ENCODE assay signal across 1 cellular context in the genomic region with DNA sequence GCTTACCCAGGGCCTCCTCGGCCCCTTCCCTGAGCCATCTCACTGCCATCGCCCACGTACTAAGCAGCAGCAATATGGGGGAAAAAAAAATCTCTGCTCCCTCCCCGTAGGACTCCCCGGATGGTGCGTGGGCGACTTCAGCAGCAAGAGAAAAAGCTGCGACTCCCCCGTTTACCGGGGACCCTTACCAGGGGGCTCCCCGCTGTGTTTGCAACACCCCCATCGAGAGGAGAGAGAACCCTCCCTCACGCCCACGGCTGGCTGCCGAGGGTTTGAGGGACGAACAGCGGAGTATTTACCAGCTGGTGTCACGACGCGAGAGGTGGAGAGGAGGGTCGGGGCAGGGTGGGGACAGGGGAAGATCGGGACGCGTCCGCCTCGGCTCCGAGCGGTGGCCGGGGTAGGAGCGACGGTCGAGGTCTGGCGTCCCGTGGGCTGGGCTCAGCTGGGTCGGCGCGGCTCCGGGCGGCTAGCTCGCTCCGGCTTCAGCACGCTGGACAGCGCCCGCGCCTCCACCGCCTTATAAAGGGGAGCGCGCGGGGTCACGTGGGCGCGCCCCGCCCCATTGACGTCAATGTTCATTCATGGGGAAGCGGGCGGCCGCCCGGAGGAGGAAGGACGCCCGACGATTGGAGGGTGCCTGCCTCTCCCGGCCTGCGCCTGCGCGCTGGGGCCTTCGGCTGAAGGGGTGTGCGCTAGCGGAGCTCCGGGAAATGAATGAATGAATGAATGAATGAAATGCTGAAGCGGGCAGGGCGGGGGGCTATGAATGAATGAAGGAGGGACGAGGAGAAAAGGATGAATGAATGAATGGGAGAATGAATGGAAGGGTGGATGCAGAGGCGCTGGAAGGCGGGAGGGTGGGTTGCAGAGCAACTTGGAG.
A peak's percentile ranks its signal among the peaks of the same experiment; 100 is the strongest.
TF ChIP-seq lines count a peak whose summit lies in the region.

Gene VGF, minus strand, starts transcription at position 495 of the 883 bp plus-strand sequence. CDS start 726 bp downstream, outside the sequence.

TF ChIP-seq in K562, 482 proteins besides CTCF, POLR2A, EP300 and RAD21 (continued from another document and continues in another):
- TF ChIP-seq ZMIZ1 (IDR thresholded peaks at IDR 0.05; ENCODE audit: low read depth in 2 of 2, low read length in 2 of 2), result no peak
- no peak for TF ChIP-seq NELFE (IDR thresholded peaks at IDR 0.05; ENCODE audit: insufficient read depth, insufficient read length)
- TF ChIP-seq NFE2L1 (tag; IDR thresholded peaks at IDR 0.05; ENCODE audit: borderline replicate concordance, low read depth), result no peak
- no peak for TF ChIP-seq CBFB (CRISPR knock-in tag; IDR thresholded peaks at IDR 0.05)
- no peak for TF ChIP-seq ZNF780A (CRISPR knock-in tag; IDR thresholded peaks at IDR 0.05)
- TF ChIP-seq ZNF583 (CRISPR knock-in tag; IDR thresholded peaks at IDR 0.05), result peak; percentile 68; the same call in 1 of the 2 replicates
- TF ChIP-seq, protein P1, sequence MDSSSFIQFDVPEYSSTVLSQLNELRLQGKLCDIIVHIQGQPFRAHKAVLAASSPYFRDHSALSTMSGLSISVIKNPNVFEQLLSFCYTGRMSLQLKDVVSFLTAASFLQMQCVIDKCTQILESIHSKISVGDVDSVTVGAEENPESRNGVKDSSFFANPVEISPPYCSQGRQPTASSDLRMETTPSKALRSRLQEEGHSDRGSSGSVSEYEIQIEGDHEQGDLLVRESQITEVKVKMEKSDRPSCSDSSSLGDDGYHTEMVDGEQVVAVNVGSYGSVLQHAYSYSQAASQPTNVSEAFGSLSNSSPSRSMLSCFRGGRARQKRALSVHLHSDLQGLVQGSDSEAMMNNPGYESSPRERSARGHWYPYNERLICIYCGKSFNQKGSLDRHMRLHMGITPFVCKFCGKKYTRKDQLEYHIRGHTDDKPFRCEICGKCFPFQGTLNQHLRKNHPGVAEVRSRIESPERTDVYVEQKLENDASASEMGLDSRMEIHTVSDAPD (CRISPR knock-in tag; IDR thresholded peaks at IDR 0.05), result no peak
- no peak for TF ChIP-seq ZNF57 (CRISPR knock-in tag; IDR thresholded peaks at IDR 0.05)
- TF ChIP-seq ZNF224 (CRISPR knock-in tag; IDR thresholded peaks at IDR 0.05), result peak; percentile 94
- peak; percentile 0 for TF ChIP-seq SP2 (IDR thresholded peaks at IDR 0.05; ENCODE audit: extremely low read depth, low read depth, low read length, poor library complexity, severe bottlenecking)
- peak; percentile 83; the same call in 1 of the 2 replicates for TF ChIP-seq ZNF584 (CRISPR knock-in tag; IDR thresholded peaks at IDR 0.05; ENCODE audit: low read depth)
- no peak for TF ChIP-seq ZNF121 (CRISPR knock-in tag; conservative IDR thresholded peaks at IDR 0.05)
- peak; percentile 87 for TF ChIP-seq NCOA1 (IDR thresholded peaks at IDR 0.05; ENCODE audit: low read depth)
- TF ChIP-seq ZBTB33 (CRISPR knock-in tag; IDR thresholded peaks at IDR 0.05), result peak; percentile 84
- TF ChIP-seq SETDB1 (IDR thresholded peaks at IDR 0.05; ENCODE audit: low read length), result no peak
- peak; percentile 73 for TF ChIP-seq ZBTB12 (CRISPR knock-in tag; IDR thresholded peaks at IDR 0.05)
- peak; percentile 66; the same call in 1 of the 2 replicates for TF ChIP-seq MYC (IDR thresholded peaks at IDR 0.05; ENCODE audit: low read depth, low read length)
- TF ChIP-seq MYC (CRISPR knock-in tag; IDR thresholded peaks at IDR 0.05; ENCODE audit: borderline replicate concordance, low read depth), result 0 out of 2 replicates have a peak, but pooled peaks have one; percentile 49
- TF ChIP-seq RFX7 (CRISPR knock-in tag; IDR thresholded peaks at IDR 0.05), result no peak
- peak; percentile 53; the same call in 1 of the 2 replicates for TF ChIP-seq ELF1 (tag; IDR thresholded peaks at IDR 0.05)
- TF ChIP-seq ZBTB17 (CRISPR knock-in tag; IDR thresholded peaks at IDR 0.05), result no peak
- peak in 1 of 2 experiments; percentile 94; a peak in 2 of 4 replicates for TF ChIP-seq TEAD1 (CRISPR knock-in tag; IDR thresholded peaks at IDR 0.05)
- TF ChIP-seq HBP1 (CRISPR knock-in tag; IDR thresholded peaks at IDR 0.05), result peak; percentile 94; the same call in 1 of the 2 replicates
- TF ChIP-seq ZNF347 (CRISPR knock-in tag; IDR thresholded peaks at IDR 0.05; ENCODE audit: low read depth), result no peak
- TF ChIP-seq SRF (CRISPR knock-in tag; IDR thresholded peaks at IDR 0.05), result peak in 1 of 2 experiments; percentile 96; a peak in 2 of 4 replicates
- TF ChIP-seq CUX1 (CRISPR knock-in tag; IDR thresholded peaks at IDR 0.05), result no peak
- no peak for TF ChIP-seq YBX1 (IDR thresholded peaks at IDR 0.05)
- TF ChIP-seq, protein P2, sequence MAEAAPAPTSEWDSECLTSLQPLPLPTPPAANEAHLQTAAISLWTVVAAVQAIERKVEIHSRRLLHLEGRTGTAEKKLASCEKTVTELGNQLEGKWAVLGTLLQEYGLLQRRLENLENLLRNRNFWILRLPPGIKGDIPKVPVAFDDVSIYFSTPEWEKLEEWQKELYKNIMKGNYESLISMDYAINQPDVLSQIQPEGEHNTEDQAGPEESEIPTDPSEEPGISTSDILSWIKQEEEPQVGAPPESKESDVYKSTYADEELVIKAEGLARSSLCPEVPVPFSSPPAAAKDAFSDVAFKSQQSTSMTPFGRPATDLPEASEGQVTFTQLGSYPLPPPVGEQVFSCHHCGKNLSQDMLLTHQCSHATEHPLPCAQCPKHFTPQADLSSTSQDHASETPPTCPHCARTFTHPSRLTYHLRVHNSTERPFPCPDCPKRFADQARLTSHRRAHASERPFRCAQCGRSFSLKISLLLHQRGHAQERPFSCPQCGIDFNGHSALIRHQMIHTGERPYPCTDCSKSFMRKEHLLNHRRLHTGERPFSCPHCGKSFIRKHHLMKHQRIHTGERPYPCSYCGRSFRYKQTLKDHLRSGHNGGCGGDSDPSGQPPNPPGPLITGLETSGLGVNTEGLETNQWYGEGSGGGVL (CRISPR knock-in tag; IDR thresholded peaks at IDR 0.05), result no peak
- TF ChIP-seq KAT8 (IDR thresholded peaks at IDR 0.05; ENCODE audit: low read depth), result no peak
- TF ChIP-seq, protein P3, sequence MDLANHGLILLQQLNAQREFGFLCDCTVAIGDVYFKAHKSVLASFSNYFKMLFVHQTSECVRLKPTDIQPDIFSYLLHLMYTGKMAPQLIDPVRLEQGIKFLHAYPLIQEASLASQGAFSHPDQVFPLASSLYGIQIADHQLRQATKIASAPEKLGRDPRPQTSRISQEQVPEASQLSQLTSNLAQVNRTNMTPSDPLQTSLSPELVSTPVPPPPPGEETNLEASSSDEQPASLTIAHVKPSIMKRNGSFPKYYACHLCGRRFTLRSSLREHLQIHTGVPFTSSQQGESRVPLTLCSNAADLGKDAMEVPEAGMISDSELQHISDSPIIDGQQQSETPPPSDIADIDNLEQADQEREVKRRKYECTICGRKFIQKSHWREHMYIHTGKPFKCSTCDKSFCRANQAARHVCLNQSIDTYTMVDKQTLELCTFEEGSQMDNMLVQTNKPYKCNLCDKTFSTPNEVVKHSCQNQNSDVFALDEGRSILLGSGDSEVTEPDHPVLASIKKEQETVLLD (IDR thresholded peaks at IDR 0.05), result peak; percentile 96
- TF ChIP-seq, protein P4, sequence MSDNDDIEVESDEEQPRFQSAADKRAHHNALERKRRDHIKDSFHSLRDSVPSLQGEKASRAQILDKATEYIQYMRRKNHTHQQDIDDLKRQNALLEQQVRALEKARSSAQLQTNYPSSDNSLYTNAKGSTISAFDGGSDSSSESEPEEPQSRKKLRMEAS (CRISPR knock-in tag; IDR thresholded peaks at IDR 0.05), result peak; percentile 95
- TF ChIP-seq MECOM (CRISPR knock-in tag; IDR thresholded peaks at IDR 0.05), result 0 out of 2 replicates have a peak, but pooled peaks have one; percentile 13
- TF ChIP-seq KLF6 (CRISPR knock-in tag; IDR thresholded peaks at IDR 0.05; ENCODE audit: borderline replicate concordance), result no peak; the same call in 1 of the 2 replicates
- TF ChIP-seq RCOR1 (IDR thresholded peaks at IDR 0.05; ENCODE audit: borderline replicate concordance in 1 of 2, low read depth in 2 of 2, low read length in 2 of 2), result peak in 1 of 2 experiments; percentile 97; a peak in 3 of 4 replicates
